In genomic region chr4:76709454-76709853, GRCh38 we compare ENCODE assay signal across 14 cellular contexts.
A peak's percentile ranks its signal among the peaks of the same experiment; 100 is the strongest.
DNase-seq lines count a peak whose midpoint lies in the region; TF ChIP-seq lines count a peak whose summit lies in the region.
"Had no signal": no experiment of that assay in that cellular context is flagged by ENCODE, and none has a peak within 500 bp of the region (broad histone marks: within the 10 kb centered on the region; RNA-seq: fewer than 3 reads in every experiment).

No MANE protein-coding gene starts in this region.

- peaks cover 11% of the 10 kb centered on the region for H3K4me1 Mint-ChIP-seq in glutamatergic neuron (ENCODE audit: low read depth, unreplicated experiment)
- H3K4me1 Mint-ChIP-seq: memory B cell had no signal

- H3K9me3 Mint-ChIP-seq in glutamatergic neuron (ENCODE audit: unreplicated experiment): no peaks in the 10 kb centered on the region
- H3K9me3 Mint-ChIP-seq: activated naive CD8-positive, alpha-beta T cell treated with anti-CD3 and anti-CD28 coated beads for 36 hours; memory B cell had no signal

- H3K4me1 ChIP-seq in esophagus (ENCODE audit: control insufficient read depth in 2 of 2, insufficient read depth in 2 of 2, low read length in 1 of 2) (peaks cover 0 to 1% of the 10 kb centered on the region in 2 donors), muscle layer of duodenum (ENCODE audit: control insufficient read depth in 1 of 2, insufficient read depth in 2 of 2, low read length in 2 of 2) (peaks cover 6 to 7% of the 10 kb centered on the region in 2 donors), tibial nerve (peaks cover 0 to 30% (median 11%) of the 10 kb centered on the region in 4 donors)

- TF ChIP-seq EP300 in tibial nerve (IDR thresholded peaks at IDR 0.05): no peak

- H3K9me3 ChIP-seq in esophagus (ENCODE audit: control insufficient read depth in 2 of 2, insufficient read depth in 1 of 2, low read depth in 1 of 2, low read length in 1 of 2) (no peaks in the 10 kb centered on the region), muscle layer of duodenum (ENCODE audit: control insufficient read depth in 1 of 2, low read length in 2 of 2) (no peaks in the 10 kb centered on the region), tibial nerve (no peaks in the 10 kb centered on the region)

- H3K4me3 Mint-ChIP-seq in glutamatergic neuron (ENCODE audit: unreplicated experiment): no peak overlapping the region
- H3K4me3 Mint-ChIP-seq: activated naive CD8-positive, alpha-beta T cell treated with anti-CD3 and anti-CD28 coated beads for 36 hours; memory B cell had no signal

- no peaks in the 10 kb centered on the region for H3K36me3 ChIP-seq in esophagus (ENCODE audit: control insufficient read depth in 2 of 2, insufficient read depth in 2 of 2, low read length in 1 of 2)
- H3K36me3 ChIP-seq in muscle layer of duodenum (ENCODE audit: control insufficient read depth in 1 of 2, insufficient read depth in 2 of 2, low read length in 2 of 2): no peaks in the 10 kb centered on the region
- no peaks in the 10 kb centered on the region for H3K36me3 ChIP-seq in tibial nerve

- H3K27me3 ChIP-seq in esophagus (ENCODE audit: control insufficient read depth in 1 of 2, insufficient read depth in 2 of 2, low read length in 2 of 2) (no peaks in the 10 kb centered on the region), muscle layer of duodenum (ENCODE audit: low read depth, low read length) (no peaks in the 10 kb centered on the region), tibial nerve (no peaks in the 10 kb centered on the region)

- TF ChIP-seq POLR2A in tibial nerve (IDR thresholded peaks at IDR 0.05): no peak

- no peak overlapping the region for H3K27ac Mint-ChIP-seq in glutamatergic neuron (ENCODE audit: unreplicated experiment)
- H3K27ac Mint-ChIP-seq: activated naive CD8-positive, alpha-beta T cell treated with anti-CD3 and anti-CD28 coated beads for 36 hours; memory B cell; progenitor cell of endocrine pancreas had no signal

- TF ChIP-seq CTCF in tibial nerve (IDR thresholded peaks at IDR 0.05) (no peak), glutamatergic neuron (IDR thresholded peaks at IDR 0.05; ENCODE audit: partially characterized antibody, unreplicated experiment) (no peak)

- H3K4me3 ChIP-seq in esophagus (ENCODE audit: low read depth in 1 of 2, low read length in 2 of 2) (no peak overlapping the region), muscle layer of duodenum (ENCODE audit: low read depth in 1 of 2, low read length in 2 of 2) (no peak overlapping the region), tibial nerve (no peak overlapping the region)

- 63 to 67% methylated on average over 3 of the region's 3 CpGs for WGBS in esophagus, 2 donors
- WGBS in tibial nerve, 2 donors: 52 to 57% methylated on average over 3 of the region's 3 CpGs

- H3K36me3 Mint-ChIP-seq in glutamatergic neuron (ENCODE audit: unreplicated experiment): no peaks in the 10 kb centered on the region
- H3K36me3 Mint-ChIP-seq: activated naive CD8-positive, alpha-beta T cell treated with anti-CD3 and anti-CD28 coated beads for 36 hours; memory B cell had no signal

- H3K27me3 Mint-ChIP-seq in glutamatergic neuron (ENCODE audit: unreplicated experiment): peaks cover 5% of the 10 kb centered on the region
- H3K27me3 Mint-ChIP-seq: progenitor cell of endocrine pancreas had no signal

- in situ Hi-C loops in SK-MEL-5 (cut with HindIII; ENCODE audit: low pct_unique_long_range_greater_than_20kb, low sequenced_read_pairs): no loop called here

- H3K27ac ChIP-seq in esophagus (ENCODE audit: low read depth in 2 of 2, low read length in 1 of 2): peak overlapping the region; percentile 58 to 85
- H3K27ac ChIP-seq in muscle layer of duodenum (ENCODE audit: low read length): peak overlapping the region; percentile 68
- H3K27ac ChIP-seq in tibial nerve: peak overlapping the region in 3 of 4 donors; percentile 46 to 81 (median 57)

- peak; percentile 28 for DNase-seq in SK-MEL-5 (ENCODE audit: low read depth, low spot score)
- no peak for DNase-seq in tibial nerve (ENCODE audit: low spot score in 2 of 2)
- DNase-seq in NCI-H1105 treated with DMSO at 0.1 percent for 48 hours (lab: John Stamatoyannopoulos, UW): no peak
- no peak for DNase-seq in glutamatergic neuron
- DNase-seq in posterior vena cava (ENCODE audit: low spot score): no peak
- no peak for DNase-seq in NCI-H69 (lab: John Stamatoyannopoulos, UW)
- DNase-seq: activated naive CD8-positive, alpha-beta T cell treated with anti-CD3 and anti-CD28 coated beads for 36 hours; cerebellar nuclear complex; NCI-H1436 treated with DMSO at 0.1 percent for 48 hours; PC-3 had no signal

- intact Hi-C loops in posterior vena cava (cut with DNase I): no loop called here
